Comparison of ENCODE assay signal across 13 cellular contexts in genomic region chr19:18108897-18109296, GRCh38. TPM values are rescaled to one million over a fixed set of nuclear protein-coding genes. Genes with fewer than 3 reads are reported as not detected.
DNase-seq lines count a peak whose midpoint lies in the region; ATAC-seq and TF ChIP-seq lines count a peak whose summit lies in the region.
"Had no signal": no experiment of that assay in that cellular context is flagged by ENCODE, and none has a peak within 500 bp of the region (broad histone marks: within the 10 kb centered on the region; RNA-seq: fewer than 3 reads in every experiment).

No MANE protein-coding gene starts in this region.

- intact Hi-C loops in transverse colon (cut with DNase I; ENCODE audit: low total_unique reads) = no loop called here

- no peak for TF ChIP-seq POLR2A in transverse colon (IDR thresholded peaks at IDR 0.05)

- no peaks in the 10 kb centered on the region for H3K9me3 ChIP-seq in transverse colon
- H3K9me3 ChIP-seq: upper lobe of left lung had no signal

- H3K4me3 Mint-ChIP-seq in activated T-cell treated with anti-CD3 and anti-CD28 coated beads, Interleukin-2, amount 50 U/mL, for 72 hours = peak overlapping the region; percentile 62 to 66
- peak overlapping the region; percentile 75 for H3K4me3 Mint-ChIP-seq in activated naive CD8-positive, alpha-beta T cell treated with anti-CD3 and anti-CD28 coated beads, Interleukin-2, amount 50 U/mL, for 24 hours
- peak overlapping the region; percentile 74 for H3K4me3 Mint-ChIP-seq in memory B cell

- peaks cover 26% of the 10 kb centered on the region for H3K4me1 Mint-ChIP-seq in activated T-cell treated with anti-CD3 and anti-CD28 coated beads, Interleukin-2, amount 50 U/mL, for 72 hours (ENCODE audit: low read depth)
- H3K4me1 Mint-ChIP-seq in activated naive CD8-positive, alpha-beta T cell treated with anti-CD3 and anti-CD28 coated beads, Interleukin-2, amount 50 U/mL, for 24 hours = peaks cover 29% of the 10 kb centered on the region
- H3K4me1 Mint-ChIP-seq in memory B cell = peaks cover 33% of the 10 kb centered on the region

- no peak for TF ChIP-seq CTCF in transverse colon (IDR thresholded peaks at IDR 0.05)

- no peak for ATAC-seq in activated T-cell treated with anti-CD3 and anti-CD28 coated beads, Interleukin-2, amount 50 U/mL, for 72 hours (replicated peaks in 1 of 2)
- no peak for ATAC-seq in activated naive CD8-positive, alpha-beta T cell treated with anti-CD3 and anti-CD28 coated beads, Interleukin-2, amount 50 U/mL, for 24 hours
- no peak for ATAC-seq in memory B cell (ENCODE audit: low read depth)
- no peak for ATAC-seq in GM21526 (IDR thresholded peaks at IDR 0.05; ENCODE audit: low FRiP score, unreplicated experiment)
- ATAC-seq in HG03108 (IDR thresholded peaks at IDR 0.05; ENCODE audit: unreplicated experiment) = no peak

- DNase-seq in activated T-cell treated with anti-CD3 and anti-CD28 coated beads, Interleukin-2, amount 50 U/mL, for 72 hours = no peak
- DNase-seq in activated T-cell treated with anti-CD3 and anti-CD28 coated beads for 4 hours (no peak), memory B cell (ENCODE audit: low spot score in 2 of 2) (no peak), transverse colon (peak; percentile 60), DMS53 treated with DMSO at 0.1 percent for 48 hours (lab: John Stamatoyannopoulos, UW; ENCODE audit: unreplicated experiment) (no peak)
- DNase-seq in activated naive CD8-positive, alpha-beta T cell treated with anti-CD3 and anti-CD28 coated beads, Interleukin-2, amount 50 U/mL, for 24 hours = no peak
- DNase-seq: hippocampal formation; NCI-H2171 treated with DMSO at 0.1 percent for 48 hours; SHP77 treated with DMSO at 0.1 percent for 48 hours; stimulated activated CD4-positive, alpha-beta T cell treated with anti-CD3 and anti-CD28 coated beads, Interleukin-1b, Interleukin-23, amount 100 ng/mL, for 48 hours; upper lobe of left lung had no signal

- no peaks in the 10 kb centered on the region for H3K36me3 Mint-ChIP-seq in activated T-cell treated with anti-CD3 and anti-CD28 coated beads, Interleukin-2, amount 50 U/mL, for 72 hours (ENCODE audit: insufficient read depth in 2 of 2)
- H3K36me3 Mint-ChIP-seq in activated naive CD8-positive, alpha-beta T cell treated with anti-CD3 and anti-CD28 coated beads, Interleukin-2, amount 50 U/mL, for 24 hours (ENCODE audit: low read depth) = peaks cover 2% of the 10 kb centered on the region
- peaks cover 8% of the 10 kb centered on the region for H3K36me3 Mint-ChIP-seq in memory B cell

- peak overlapping the region; percentile 80 to 87 (median 84) for H3K27ac ChIP-seq in transverse colon

- 49 to 58% methylated on average over 2 of the region's 2 CpGs for WGBS in transverse colon (ENCODE audit: low coverage in 1 of 2), 2 donors

- in situ Hi-C loops in transverse colon (cut with MboI; ENCODE audit: low pct_ligation_motif_present in 1 of 4, low pct_unique_long_range_greater_than_20kb in 1 of 4, low sequenced_read_pairs in 3 of 4) = no loop called here

- TF ChIP-seq EP300 in transverse colon (IDR thresholded peaks at IDR 0.05; ENCODE audit: low read depth) = no peak

- H3K4me3 ChIP-seq in transverse colon = peak overlapping the region in 2 of 4 donors; percentile 69 to 70

- no peaks in the 10 kb centered on the region for H3K27me3 ChIP-seq in transverse colon
- H3K27me3 ChIP-seq: upper lobe of left lung had no signal

- no peaks in the 10 kb centered on the region for H3K36me3 ChIP-seq in transverse colon

- no peaks in the 10 kb centered on the region for H3K9me3 Mint-ChIP-seq in activated T-cell treated with anti-CD3 and anti-CD28 coated beads, Interleukin-2, amount 50 U/mL, for 72 hours
- no peaks in the 10 kb centered on the region for H3K9me3 Mint-ChIP-seq in activated naive CD8-positive, alpha-beta T cell treated with anti-CD3 and anti-CD28 coated beads, Interleukin-2, amount 50 U/mL, for 24 hours
- no peaks in the 10 kb centered on the region for H3K9me3 Mint-ChIP-seq in memory B cell

- H3K27ac Mint-ChIP-seq in activated T-cell treated with anti-CD3 and anti-CD28 coated beads, Interleukin-2, amount 50 U/mL, for 72 hours = peak overlapping the region; percentile 3
- H3K27ac Mint-ChIP-seq in activated naive CD8-positive, alpha-beta T cell treated with anti-CD3 and anti-CD28 coated beads, Interleukin-2, amount 50 U/mL, for 24 hours = peak overlapping the region; percentile 37
- peak overlapping the region; percentile 39 for H3K27ac Mint-ChIP-seq in memory B cell

- H3K4me1 ChIP-seq in transverse colon = peaks cover 9 to 47% (median 31%) of the 10 kb centered on the region in 4 donors

- H3K27me3 Mint-ChIP-seq in activated T-cell treated with anti-CD3 and anti-CD28 coated beads, Interleukin-2, amount 50 U/mL, for 72 hours (ENCODE audit: low read depth) = no peaks in the 10 kb centered on the region
- no peaks in the 10 kb centered on the region for H3K27me3 Mint-ChIP-seq in activated naive CD8-positive, alpha-beta T cell treated with anti-CD3 and anti-CD28 coated beads, Interleukin-2, amount 50 U/mL, for 24 hours
- no peaks in the 10 kb centered on the region for H3K27me3 Mint-ChIP-seq in memory B cell

RNA-seq across cellular contexts. Expression of gene MAST3, which starts 11.3 kb away (rescaled TPM):
- 10 to 100 TPM; 22.4 to 23.2 TPM for total RNA-seq in activated T-cell treated with anti-CD3 and anti-CD28 coated beads, Interleukin-2, amount 50 U/mL, for 72 hours
- total RNA-seq in transverse colon = 10 to 100 TPM; 27.2 to 53.5 (median 32.7) TPM

RNA-seq across cellular contexts. Expression of gene IL12RB1, which starts 22.2 kb away (rescaled TPM):
- 10 to 100 TPM; 13.4 to 20.4 TPM for total RNA-seq in activated T-cell treated with anti-CD3 and anti-CD28 coated beads, Interleukin-2, amount 50 U/mL, for 72 hours
- total RNA-seq in transverse colon = 1 to 10 TPM in 1 of 4 donors, under 1 TPM in 1, not detected in 2; 0.55 to 2.1 TPM

RNA-seq across cellular contexts. Expression of gene PIK3R2, which starts 44.1 kb away (rescaled TPM):
- 10 to 100 TPM; 13.3 to 15.4 TPM for total RNA-seq in activated T-cell treated with anti-CD3 and anti-CD28 coated beads, Interleukin-2, amount 50 U/mL, for 72 hours
- 100 to 1,000 TPM in 1 of 4 donors, 10 to 100 TPM in 3; 30.5 to 135 (median 31.2) TPM for total RNA-seq in transverse colon

Comparison
In these comparisons a context has a peak if more than half of its experiments do, and no peak if none do; other contexts are left out.
1. RNA of gene IL12RB1, which starts 22.2 kb away (total RNA-seq): 13.4 to 20.4 TPM in activated T-cell treated with anti-CD3 and anti-CD28 coated beads, Interleukin-2, amount 50 U/mL, for 72 hours; 0.55 to 2.1 TPM in transverse colon; every median in the first group is over 4 times any median in the second.
2. Peak in every context shown above with its lines, with median percentiles within 50 percentile points of each other: H3K27ac Mint-ChIP-seq and H3K4me3 Mint-ChIP-seq.